Comparison of ENCODE assay signal across 8 cellular contexts in the genomic region with DNA sequence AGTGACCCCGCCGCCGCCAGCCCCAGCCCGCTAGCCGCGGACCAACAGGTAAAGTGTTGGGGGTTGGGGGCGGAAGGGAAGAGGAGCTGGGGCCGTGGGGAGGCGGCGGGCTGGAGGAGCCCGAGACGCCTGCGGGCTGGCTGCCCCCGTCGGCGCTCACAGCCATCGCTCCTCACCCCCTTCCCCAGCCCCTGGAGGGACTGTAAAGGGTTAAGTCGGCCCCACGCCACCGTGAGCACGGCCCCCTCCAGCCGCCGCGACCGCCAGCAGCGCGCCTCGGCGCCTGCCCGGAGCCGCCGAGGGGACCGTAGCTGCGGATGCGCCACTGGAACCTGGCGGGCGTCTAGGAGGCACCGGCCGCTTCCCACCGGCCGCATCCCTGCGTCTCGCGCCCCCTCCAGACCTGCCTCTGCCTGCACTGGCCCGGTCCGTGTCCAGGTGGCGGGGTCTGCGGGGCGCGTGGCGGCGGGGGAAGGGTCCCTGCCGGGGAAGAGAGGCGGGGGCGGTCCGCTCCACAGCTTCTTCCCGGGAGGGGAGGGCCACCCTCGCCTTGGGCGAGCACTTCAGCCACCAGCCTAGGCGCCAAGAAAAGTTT. TPM values are rescaled to one million over a fixed set of nuclear protein-coding genes. Genes with fewer than 3 reads are reported as not detected.
DNase-seq lines count a peak whose midpoint lies in the region; ATAC-seq and TF ChIP-seq lines count a peak whose summit lies in the region.

No MANE protein-coding gene starts in this region.

- H3K9me3 Mint-ChIP-seq in CD14-positive monocyte: peaks cover 0 to 12% (median 6%) of the 10 kb centered on the region in 7 donors

- peak; percentile 26 for ATAC-seq in GM19452 (IDR thresholded peaks at IDR 0.05; ENCODE audit: unreplicated experiment)
- peak; percentile 19 for ATAC-seq in omental fat pad (ENCODE audit: low FRiP score)

- H3K27me3 Mint-ChIP-seq in CD14-positive monocyte (ENCODE audit: low read depth in 3 of 3): peaks cover 47 to 64% (median 51%) of the 10 kb centered on the region in 3 donors

- H3K36me3 Mint-ChIP-seq in CD14-positive monocyte: peaks cover 0 to 9% of the 10 kb centered on the region in 2 donors

- no peak for TF ChIP-seq CTCF in CD14-positive monocyte (IDR thresholded peaks at IDR 0.05)
- no peak for TF ChIP-seq CTCF in foreskin fibroblast (IDR thresholded peaks at IDR 0.05; ENCODE audit: low read depth, low read length)
- no peak for TF ChIP-seq CTCF in omental fat pad (IDR thresholded peaks at IDR 0.05)

- peak overlapping the region; percentile 52 to 61 for H3K4me3 ChIP-seq in foreskin fibroblast (ENCODE audit: low read depth in 1 of 2, low read length in 2 of 2)

- intact Hi-C loops in CD14-positive monocyte (cut with micrococcal nuclease): no loop called here

- DNase-seq in CD14-positive monocyte (ENCODE audit: low spot score) (no peak), HuH-7 (ENCODE audit: low spot score) (peak; percentile 46), foreskin fibroblast (peak in 1 of 2 donors; percentile 22), omental fat pad (ENCODE audit: low spot score) (no peak), hippocampal formation (lab: John Stamatoyannopoulos, UW) (no peak), NK-92 (lab: John Stamatoyannopoulos, UW; ENCODE audit: unreplicated experiment) (no peak)
- peak; percentile 18 for DNase-seq in activated CD8-positive, alpha-beta memory T cell treated with anti-CD3 and anti-CD28 coated beads, Interleukin-2, amount 50 U/mL, for 4 hours

- peak overlapping the region; percentile 89 to 96 for H3K4me3 Mint-ChIP-seq in CD14-positive monocyte

- H3K27ac Mint-ChIP-seq in CD14-positive monocyte: no peak overlapping the region

- peaks cover 12% of the 10 kb centered on the region for H3K4me1 Mint-ChIP-seq in CD14-positive monocyte

RNA-seq across cellular contexts. Expression of a gene that starts 0.5 kb away (rescaled TPM):
- polyA plus RNA-seq in CD14-positive monocyte: under 1 TPM in 1 of 2 donors, not detected in 1; 0.29 TPM
- total RNA-seq in omental fat pad: under 1 TPM; 0.16 to 0.37 (median 0.31) TPM

Comparison
In these comparisons a context has a peak if more than half of its experiments do, and no peak if none do; other contexts are left out.
1. DNase-seq: peak in HuH-7 (single experiment) and activated CD8-positive, alpha-beta memory T cell treated with anti-CD3 and anti-CD28 coated beads, Interleukin-2, amount 50 U/mL, for 4 hours (single experiment); none in CD14-positive monocyte (single experiment), omental fat pad (single experiment), hippocampal formation (0 of 2) and NK-92 (single experiment).